Comparison of ENCODE assay signal across 8 cellular contexts in the genomic region with DNA sequence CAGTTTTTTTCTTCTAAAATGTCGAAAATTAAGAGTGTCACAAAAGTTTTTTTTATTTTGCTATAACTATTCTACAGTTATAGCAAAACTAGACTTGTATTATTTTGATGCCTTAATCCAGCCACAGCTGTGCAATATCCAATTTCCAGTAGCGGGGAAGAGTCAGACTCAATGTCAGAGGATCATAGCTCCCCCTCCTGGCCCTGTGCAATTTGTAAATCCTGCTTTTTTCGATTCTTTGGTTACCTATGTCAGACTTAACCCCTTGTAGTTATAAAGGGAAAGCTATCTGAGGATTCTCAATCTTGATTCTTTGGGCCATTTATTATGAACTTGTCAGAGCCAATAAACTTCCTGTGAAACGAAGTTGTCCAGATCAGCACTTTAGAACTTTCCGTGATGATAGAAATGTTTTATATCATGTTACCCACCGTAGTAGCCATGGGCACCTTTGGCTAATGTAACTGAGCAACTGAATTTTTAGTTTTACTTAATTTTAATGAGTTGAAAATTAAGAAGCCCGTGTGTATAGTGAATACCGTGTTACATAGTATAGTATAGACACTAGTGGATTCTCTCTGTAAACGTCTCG.
DNase-seq lines count a peak whose midpoint lies in the region; ATAC-seq, FAIRE-seq and TF ChIP-seq lines count a peak whose summit lies in the region.

No MANE protein-coding gene starts in this region.

- H3K9me3 Mint-ChIP-seq in chondrocyte (ENCODE audit: low read depth), result no peaks in the 10 kb centered on the region

- peaks cover 20% of the 10 kb centered on the region for H3K27me3 Mint-ChIP-seq in chondrocyte (ENCODE audit: low read depth)

- no peak overlapping the region for H3K27ac Mint-ChIP-seq in chondrocyte (ENCODE audit: unreplicated experiment)

- no peaks in the 10 kb centered on the region for H3K36me3 Mint-ChIP-seq in chondrocyte (ENCODE audit: low read depth)

- DNase-seq in AG10803 (ENCODE audit: low read depth), result peak; percentile 24
- DNase-seq in RCC 7860 (ENCODE audit: low spot score), result peak; percentile 18
- DNase-seq in chondrocyte (ENCODE audit: low spot score), result no peak
- peak; percentile 74 for DNase-seq in myocyte (ENCODE audit: low read depth)

- H3K4me3 ChIP-seq in AG10803 (ENCODE audit: low read length), result no peak overlapping the region

- no peaks in the 10 kb centered on the region for H3K4me1 Mint-ChIP-seq in chondrocyte (ENCODE audit: low read depth)

- TF ChIP-seq CTCF in AG10803 (conservative IDR thresholded peaks at IDR 0.05; ENCODE audit: low read length) (peak; percentile 67), GM12873 (IDR thresholded peaks at IDR 0.05; ENCODE audit: insufficient read depth, low read depth, low read length, missing control alignments) (peak; percentile 53), chondrocyte (IDR thresholded peaks at IDR 0.05) (peak; percentile 83)

- no peak for FAIRE-seq in RCC 7860 (lab: Jason Lieb, UNC)

- ATAC-seq in GM19452 (IDR thresholded peaks at IDR 0.05; ENCODE audit: unreplicated experiment) (no peak), HG03045 (IDR thresholded peaks at IDR 0.05; ENCODE audit: unreplicated experiment) (no peak), GM21515 (IDR thresholded peaks at IDR 0.05; ENCODE audit: unreplicated experiment) (no peak)

- H3K4me3 Mint-ChIP-seq in chondrocyte (ENCODE audit: unreplicated experiment), result no peak overlapping the region
